ENCODE assay signal across 8 cellular contexts in genomic region chr2:17578466-17578928, GRCh38. TPM values are rescaled to one million over a fixed set of nuclear protein-coding genes. Genes with fewer than 3 reads are reported as not detected.
DNase-seq lines count a peak whose midpoint lies in the region; ATAC-seq and TF ChIP-seq lines count a peak whose summit lies in the region.
"Had no signal": no experiment of that assay in that cellular context is flagged by ENCODE, and none has a peak within 500 bp of the region (broad histone marks: within the 10 kb centered on the region; RNA-seq: fewer than 3 reads in every experiment).

No MANE protein-coding gene starts in this region.

- intact Hi-C loops in prostate gland (cut with DNase I) = no loop called here

- H3K27me3 ChIP-seq in prostate gland (replicated peaks; ENCODE audit: insufficient read depth) = no peaks in the 10 kb centered on the region

- DNase-seq in SW480 (ENCODE audit: low spot score) (peak; percentile 82), prostate gland (ENCODE audit: low spot score) (peak; percentile 54), hypothalamus (lab: John Stamatoyannopoulos, UW) (no peak), Kasumi-1 (lab: John Stamatoyannopoulos, UW) (no peak), DMS79 (lab: John Stamatoyannopoulos, UW) (no peak)
- DNase-seq: NCI-H2029 treated with DMSO at 0.1 percent for 48 hours had no signal

- TF ChIP-seq CTCF in prostate gland (IDR thresholded peaks at IDR 0.05) = no peak

- 26% methylated on average over 5 of the region's 5 CpGs for whole genome bisulfite sequencing in prostate gland

- no peaks in the 10 kb centered on the region for H3K9me3 ChIP-seq in prostate gland

- peaks cover 5% of the 10 kb centered on the region for H3K4me1 ChIP-seq in prostate gland (replicated peaks)

- H3K27ac ChIP-seq in prostate gland = peak overlapping the region in 1 of 2 donors; percentile 4

- no peaks in the 10 kb centered on the region for H3K36me3 ChIP-seq in prostate gland

- ATAC-seq in GM19351 (IDR thresholded peaks at IDR 0.05; ENCODE audit: unreplicated experiment) (peak; percentile 90), HG02938 (IDR thresholded peaks at IDR 0.05; ENCODE audit: unreplicated experiment) (peak; percentile 67)

- TF ChIP-seq POLR2A in prostate gland (IDR thresholded peaks at IDR 0.05) = no peak

- no peak overlapping the region for H3K4me3 ChIP-seq in prostate gland

RNA-seq across cellular contexts. Expression of gene VSNL1, which starts 38.0 kb away (rescaled TPM):
- total RNA-seq in prostate gland = 10 to 100 TPM in 1 of 2 donors, 1 to 10 TPM in 1; 4.4 to 11.7 TPM

Comparison
In these comparisons a context has a peak if more than half of its experiments do, and no peak if none do; other contexts are left out.
1. DNase-seq: peak in SW480 (single experiment) and prostate gland (single experiment); none in hypothalamus (0 of 51), Kasumi-1 (0 of 2) and DMS79 (single experiment).